Comparison of ENCODE assay signal across 8 cellular contexts in the genomic region with DNA sequence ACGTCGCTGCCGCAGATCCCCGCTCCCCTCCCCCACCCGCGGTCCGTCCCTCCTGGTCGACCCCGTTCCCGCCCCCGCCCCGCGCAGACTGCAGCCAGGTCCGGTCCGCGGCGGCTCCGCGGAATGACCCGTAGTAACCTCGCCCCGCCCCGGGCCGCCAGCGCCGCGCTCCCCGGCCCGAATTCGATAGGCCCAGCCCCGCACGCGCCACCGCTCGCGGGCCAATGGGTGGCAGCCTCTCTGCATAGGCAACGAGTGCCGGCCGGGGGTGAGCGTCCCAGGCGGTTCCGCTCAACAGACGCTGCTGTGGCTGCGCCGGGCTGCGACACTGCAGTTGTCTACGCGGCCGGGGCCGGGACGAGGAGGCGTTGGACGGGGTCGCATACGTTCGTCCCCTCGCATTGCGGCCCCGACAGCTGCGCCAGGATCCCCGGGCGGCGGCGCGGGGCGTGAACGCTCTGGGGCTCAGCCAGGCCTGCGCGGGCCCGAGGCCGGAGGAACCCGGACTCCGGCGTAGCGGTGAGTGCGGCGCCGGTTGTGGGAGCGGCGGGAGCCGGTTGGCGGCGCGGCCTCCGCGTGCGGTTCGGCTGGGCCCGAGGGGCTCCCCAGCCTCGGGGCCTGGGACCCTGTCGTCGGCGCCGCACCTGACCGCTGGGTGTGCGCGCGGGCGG. TPM values are rescaled to one million over a fixed set of nuclear protein-coding genes. Genes with fewer than 3 reads are reported as not detected.
DNase-seq lines count a peak whose midpoint lies in the region; ATAC-seq, FAIRE-seq and TF ChIP-seq lines count a peak whose summit lies in the region.

A gene (plus strand): TSS at position 297 of the 671 bp plus-strand sequence. CDS start 47,737 bp downstream, outside the sequence.

- intact Hi-C loops in kidney (cut with DNase I): no loop called here

- peak; percentile 97 for ATAC-seq in GM19035 (IDR thresholded peaks at IDR 0.05; ENCODE audit: unreplicated experiment)
- ATAC-seq in HG03342 (IDR thresholded peaks at IDR 0.05; ENCODE audit: unreplicated experiment): peak; percentile 99

- no peaks in the 10 kb centered on the region for H3K36me3 ChIP-seq in kidney (ENCODE audit: control insufficient read depth in 1 of 2, insufficient read depth in 2 of 2, low read length in 2 of 2)

- peaks cover 5 to 9% of the 10 kb centered on the region in 2 donors for H3K4me1 ChIP-seq in kidney (ENCODE audit: control insufficient read depth in 1 of 2, insufficient read depth in 1 of 2, low read depth in 1 of 2, low read length in 2 of 2)

- TF ChIP-seq CTCF in AG10803 (conservative IDR thresholded peaks at IDR 0.05; ENCODE audit: low read length) (no peak), kidney (IDR thresholded peaks at IDR 0.05; ENCODE audit: borderline replicate concordance, extremely low read depth, insufficient read depth) (no peak)

- no peak for FAIRE-seq in kidney (lab: Jason Lieb, UNC)

- peak within 1 kb of the TSS; percentile 59 to 89 for H3K9ac ChIP-seq in kidney (ENCODE audit: low read length in 2 of 2)

- DNase-seq in AG10803 (ENCODE audit: low read depth) (peak; percentile 88), NCI-H510A (lab: John Stamatoyannopoulos, UW) (peak; percentile 92), cerebellar nuclear complex (lab: John Stamatoyannopoulos, UW) (peak; percentile 41 to 93), kidney (peak; percentile 99)
- peak; percentile 84 for DNase-seq in activated CD4-positive, alpha-beta T cell treated with anti-CD3 and anti-CD28 coated beads for 1 hour
- peak; percentile 82 to 87 for DNase-seq in stimulated activated CD4-positive, alpha-beta T cell treated with anti-CD3 and anti-CD28 coated beads, Interleukin-15, amount 100 ng/mL, for 1 hour (ENCODE audit: low read depth in 1 of 2, low spot score in 1 of 2)

- H3K9me3 ChIP-seq in kidney (ENCODE audit: control insufficient read depth in 1 of 2, low read length in 2 of 2): no peaks in the 10 kb centered on the region

- H3K4me3 ChIP-seq in AG10803 (ENCODE audit: low read length) (peak within 1 kb of the TSS; percentile 84), kidney (ENCODE audit: low read length in 2 of 2) (peak within 1 kb of the TSS; percentile 86 to 90)

- H3K27ac ChIP-seq in kidney (ENCODE audit: low read depth in 2 of 2, low read length in 2 of 2): peak within 1 kb of the TSS; percentile 89 to 92

RNA-seq across cellular contexts. Expression of the gene that starts here (rescaled TPM):
- 58.8 TPM for total RNA-seq in kidney
- polyA plus RNA-seq in kidney (ENCODE audit: insufficient read depth, low read depth, low replicate concordance): 33.6 TPM

Comparison
In these comparisons a context has a peak if more than half of its experiments do, and no peak if none do; other contexts are left out.
1. Peak in every context shown above with its lines: DNase-seq, ATAC-seq, H3K4me3 ChIP-seq and H3K27ac ChIP-seq.